ENCODE assay signal across 14 cellular contexts in genomic region chr7:73977626-73978618, GRCh38. TPM values are rescaled to one million over a fixed set of nuclear protein-coding genes. Genes with fewer than 3 reads are reported as not detected.
DNase-seq lines count a peak whose midpoint lies in the region; ATAC-seq and TF ChIP-seq lines count a peak whose summit lies in the region.
"Had no signal": no experiment of that assay in that cellular context is flagged by ENCODE, and none has a peak within 500 bp of the region (broad histone marks: within the 10 kb centered on the region; RNA-seq: fewer than 3 reads in every experiment).

No MANE protein-coding gene starts in this region.

- H3K4me1 Mint-ChIP-seq in T-helper 2 cell treated with Interferon-gamma antibody and Interleukin-4, amounts not matched to agents 5 μg/mL and 100 μg/mL, for 36 hours (ENCODE audit: low read depth), result no peaks in the 10 kb centered on the region

- peak overlapping the region; percentile 43; the same call in 1 of the 2 replicates for H3K9ac ChIP-seq in GM23248

- no peaks in the 10 kb centered on the region for H3K9me2 ChIP-seq in GM23248 (ENCODE audit: insufficient read depth)

- DNase-seq in GM23248, result peak; percentile 74
- peak; percentile 41 for DNase-seq in amniotic epithelial cell (ENCODE audit: low read depth)
- no peak for DNase-seq in left lung
- no peak for DNase-seq in thoracic aorta (ENCODE audit: low spot score)
- no peak for DNase-seq in T-helper 2 cell treated with Interferon-gamma antibody and Interleukin-4, amounts not matched to agents 5 μg/mL and 100 μg/mL, for 36 hours (ENCODE audit: low spot score)
- DNase-seq in NCI-H2107 (lab: John Stamatoyannopoulos, UW), result no peak
- no peak for DNase-seq in activated CD8-positive, alpha-beta memory T cell treated with anti-CD3 and anti-CD28 coated beads, Interleukin-2, amount 50 U/mL, for 4 hours
- DNase-seq: C1 segment of cervical spinal cord, HCEC 1CT, midbrain, NCI-H2227 treated with DMSO at 0.1 percent for 48 hours had no signal

- H3K4me3 Mint-ChIP-seq in T-helper 2 cell treated with Interferon-gamma antibody and Interleukin-4, amounts not matched to agents 5 μg/mL and 100 μg/mL, for 36 hours, result no peak overlapping the region
- H3K4me3 Mint-ChIP-seq: activated B cell treated with CpG ODN at 0.5 μM for 24 hours had no signal

- H3K27me3 ChIP-seq in GM23248 (replicated peaks; ENCODE audit: insufficient read depth) (no peaks in the 10 kb centered on the region), left lung (no peaks in the 10 kb centered on the region), thoracic aorta (replicated peaks; ENCODE audit: insufficient read depth) (no peaks in the 10 kb centered on the region)

- H3K4me2 ChIP-seq in GM23248 (ENCODE audit: unreplicated experiment), result peak overlapping the region; percentile 7

- H4K20me1 ChIP-seq in GM23248 (ENCODE audit: insufficient read depth), result no peaks in the 10 kb centered on the region

- in situ Hi-C loops in GM23248 (cut with MboI), result no loop called here

- H2AFZ ChIP-seq in GM23248, result peak overlapping the region; percentile 68

- peak overlapping the region; percentile 21; the same call in 1 of the 2 replicates for H3K27ac ChIP-seq in GM23248
- H3K27ac ChIP-seq in left lung, result no peak overlapping the region
- peak overlapping the region; percentile 67 to 80 for H3K27ac ChIP-seq in thoracic aorta
- H3K27ac ChIP-seq: SK-N-MC had no signal

- 40 to 46% methylated on average over 20 to 22 of the region's 23 CpGs for WGBS in GM23248 (ENCODE audit: low coverage in 1 of 2, low lambda C conversion rate in 2 of 2, missing lambda C conversion rate in 2 of 2), 2 experiments

- H3K9me3 Mint-ChIP-seq in T-helper 2 cell treated with Interferon-gamma antibody and Interleukin-4, amounts not matched to agents 5 μg/mL and 100 μg/mL, for 36 hours, result no peaks in the 10 kb centered on the region
- H3K9me3 Mint-ChIP-seq: activated B cell treated with CpG ODN at 0.5 μM for 24 hours had no signal

- intact Hi-C loops in left lung (cut with DNase I), result no loop called here

- H3K9me3 ChIP-seq in GM23248 (ENCODE audit: low read depth) (no peaks in the 10 kb centered on the region), left lung (no peaks in the 10 kb centered on the region), thoracic aorta (no peaks in the 10 kb centered on the region)

- peaks cover 2% of the 10 kb centered on the region for H3K27me3 Mint-ChIP-seq in T-helper 2 cell treated with Interferon-gamma antibody and Interleukin-4, amounts not matched to agents 5 μg/mL and 100 μg/mL, for 36 hours (ENCODE audit: low read depth)

- ATAC-seq in left lung (peak; percentile 26), thoracic aorta (ENCODE audit: insufficient number of reproducible peaks, low FRiP score, low read depth) (no peak), HG02973 (IDR thresholded peaks at IDR 0.05; ENCODE audit: unreplicated experiment) (no peak)

- H3K36me3 ChIP-seq in GM23248 (ENCODE audit: low read depth) (no peaks in the 10 kb centered on the region), left lung (no peaks in the 10 kb centered on the region), thoracic aorta (no peaks in the 10 kb centered on the region)

- TF ChIP-seq CTCF in left lung (IDR thresholded peaks at IDR 0.05) (no peak), thoracic aorta (IDR thresholded peaks at IDR 0.05) (no peak)

- H3K36me3 Mint-ChIP-seq in T-helper 2 cell treated with Interferon-gamma antibody and Interleukin-4, amounts not matched to agents 5 μg/mL and 100 μg/mL, for 36 hours (ENCODE audit: low read depth), result no peaks in the 10 kb centered on the region

- H3K79me2 ChIP-seq in GM23248 (ENCODE audit: insufficient read depth), result no peaks in the 10 kb centered on the region

- H3K27ac Mint-ChIP-seq in T-helper 2 cell treated with Interferon-gamma antibody and Interleukin-4, amounts not matched to agents 5 μg/mL and 100 μg/mL, for 36 hours, result no peak overlapping the region
- H3K27ac Mint-ChIP-seq: activated B cell treated with CpG ODN at 0.5 μM for 24 hours had no signal

- H3K4me1 ChIP-seq in GM23248 (ENCODE audit: insufficient read depth) (peaks cover 25% of the 10 kb centered on the region), left lung (peaks cover 8 to 15% of the 10 kb centered on the region in 2 donors), thoracic aorta (ENCODE audit: control insufficient read depth in 1 of 2, low read depth in 2 of 2) (peaks cover 31 to 76% of the 10 kb centered on the region in 2 donors)

- H3K4me3 ChIP-seq in GM23248 (no peak overlapping the region), left lung (no peak overlapping the region), thoracic aorta (no peak overlapping the region)
- H3K4me3 ChIP-seq: SK-N-MC had no signal

- no peaks in the 10 kb centered on the region; the same call in 1 of the 2 replicates for H3F3A ChIP-seq in GM23248 (ENCODE audit: insufficient read depth)

RNA-seq across cellular contexts. Expression of gene ELN, which starts 50.1 kb away (rescaled TPM):
- 698 and 974 TPM in 2 replicates for total RNA-seq in GM23248 (2014; rRNA removed; shearing (Covaris generic))
- polyA plus RNA-seq in GM23248 (2016; fragmentation: Nextera tagmentation; extraction: Ambion mirVana), result 539 and 568 TPM in 2 replicates
- total RNA-seq in left lung, result 100 to 1,000 TPM; 202 to 673 TPM
- 1,000 to 10,000 TPM; 1,484 to 3,836 TPM for total RNA-seq in thoracic aorta
- total RNA-seq: activated B cell treated with CpG ODN at 0.5 μM for 24 hours had no signal

Comparison
In these comparisons a context has a peak if more than half of its experiments do, and no peak if none do; other contexts are left out.
1. DNase-seq: peak in GM23248 (single experiment) and amniotic epithelial cell (single experiment); none in left lung (0 of 2), thoracic aorta (single experiment), T-helper 2 cell treated with Interferon-gamma antibody and Interleukin-4, amounts not matched to agents 5 μg/mL and 100 μg/mL, for 36 hours (single experiment), NCI-H2107 (single experiment) and activated CD8-positive, alpha-beta memory T cell treated with anti-CD3 and anti-CD28 coated beads, Interleukin-2, amount 50 U/mL, for 4 hours (single experiment).
2. H3K27ac ChIP-seq: peak in GM23248 (single experiment) and thoracic aorta (2 of 2); none in left lung (0 of 2).